ENCODE assay signal across 5 cellular contexts in the genomic region with DNA sequence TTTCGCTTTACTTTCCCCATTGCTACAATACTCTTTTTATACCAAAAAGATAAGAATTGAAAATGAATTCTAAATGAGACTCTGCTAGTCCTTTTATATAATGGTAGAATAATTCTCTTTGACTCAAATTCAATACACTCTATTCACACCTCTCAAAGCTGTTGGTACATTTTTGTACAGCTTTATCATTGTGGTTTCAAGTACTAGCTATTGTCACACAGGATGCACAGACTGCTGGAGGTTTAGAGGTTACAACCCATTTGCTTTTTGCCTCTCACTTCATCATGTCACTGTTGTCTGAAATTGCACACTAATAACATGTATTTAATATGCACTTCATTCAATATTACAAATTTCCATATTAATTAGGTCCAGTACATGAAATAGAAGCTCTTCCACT.
"Had no signal": no experiment of that assay in that cellular context is flagged by ENCODE, and none has a peak within 500 bp of the region (broad histone marks: within the 10 kb centered on the region; RNA-seq: fewer than 3 reads in every experiment).

No MANE protein-coding gene starts in this region.

- H3K4me3 Mint-ChIP-seq: GM23338, H9, IgD-negative memory B cell had no signal

- H3K4me1 Mint-ChIP-seq: GM23338 had no signal

- H3K27ac Mint-ChIP-seq: GM23338 had no signal

- DNase-seq: H9, HCEC 1CT had no signal

- ATAC-seq: GM23338, HepG2 had no signal
